8 cellular contexts compared by ENCODE assay signal in the genomic region with DNA sequence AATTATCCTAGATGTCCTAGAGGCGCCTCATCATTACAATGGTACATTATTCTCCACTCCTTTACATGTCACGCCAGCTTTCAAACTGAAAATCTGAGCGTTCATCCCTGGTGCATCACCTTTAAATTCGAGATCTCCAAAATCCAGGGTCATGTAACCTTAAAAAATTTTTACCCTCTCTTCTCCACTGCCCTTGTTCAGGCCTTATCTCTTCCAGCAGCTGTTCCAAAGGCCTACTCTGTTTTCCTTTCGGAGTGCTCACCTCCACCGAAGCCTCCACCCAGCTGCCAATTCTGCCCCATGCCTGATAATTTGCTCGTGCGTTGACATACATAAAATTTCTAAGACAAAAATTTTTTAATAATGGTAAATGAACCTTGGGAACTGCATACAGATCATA. TPM values are rescaled to one million over a fixed set of nuclear protein-coding genes. Genes with fewer than 3 reads are reported as not detected.
DNase-seq lines count a peak whose midpoint lies in the region; ATAC-seq and TF ChIP-seq lines count a peak whose summit lies in the region.

No MANE protein-coding gene starts in this region.

- DNase-seq in DND-41 (no peak), MM.1S (no peak), dorsolateral prefrontal cortex (no peak), DMS153 (lab: John Stamatoyannopoulos, UW) (no peak), NCI-H345 treated with DMSO at 0.1 percent for 48 hours (lab: John Stamatoyannopoulos, UW; ENCODE audit: unreplicated experiment) (no peak), NCI-H2029 (lab: John Stamatoyannopoulos, UW) (no peak)

- H3K4me1 ChIP-seq in DND-41 (ENCODE audit: insufficient read depth, low read length) = peaks cover 27% of the 10 kb centered on the region
- peaks cover 7% of the 10 kb centered on the region; the same call in 1 of the 2 replicates for H3K4me1 ChIP-seq in MM.1S (ENCODE audit: low read length)

- H3K79me2 ChIP-seq in DND-41 (ENCODE audit: insufficient read depth, low read length) = peaks cover 41% of the 10 kb centered on the region
- H3K79me2 ChIP-seq in MM.1S (ENCODE audit: low read length) = peaks cover 34% of the 10 kb centered on the region

- no peaks in the 10 kb centered on the region for H3K9me2 ChIP-seq in MM.1S (replicated peaks; ENCODE audit: insufficient read depth, low read length)

- no peaks in the 10 kb centered on the region for H3K27me3 ChIP-seq in DND-41 (ENCODE audit: insufficient read depth, low read length, poor library complexity)
- no peaks in the 10 kb centered on the region for H3K27me3 ChIP-seq in MM.1S (replicated peaks; ENCODE audit: insufficient read depth, low read length)
- no peaks in the 10 kb centered on the region for H3K27me3 ChIP-seq in dorsolateral prefrontal cortex

- H3F3A ChIP-seq in MM.1S (ENCODE audit: insufficient read depth, low read length) = peaks cover 13% of the 10 kb centered on the region

- H3K27ac Mint-ChIP-seq in nephron = peak overlapping the region in 2 of 3 experiments; percentile 57 to 74

- H2AFZ ChIP-seq in DND-41 (ENCODE audit: low read depth, low read length) (peak overlapping the region; percentile 69; the same call in 1 of the 2 replicates), MM.1S (ENCODE audit: low read length) (peak overlapping the region; percentile 22; the same call in 1 of the 2 replicates)

- H3K9ac ChIP-seq in DND-41 (ENCODE audit: low read depth, low read length) (peak overlapping the region; percentile 94), MM.1S (ENCODE audit: low read length) (peak overlapping the region; percentile 83)

- H3K4me1 Mint-ChIP-seq in nephron = peaks cover 24% of the 10 kb centered on the region

- H3K36me3 Mint-ChIP-seq in nephron (ENCODE audit: low read depth) = peaks cover 32% of the 10 kb centered on the region

- H3K27ac ChIP-seq in DND-41 (ENCODE audit: low read length) (peak overlapping the region; percentile 92), MM.1S (ENCODE audit: low read length) (peak overlapping the region; percentile 53; the same call in 1 of the 2 replicates), dorsolateral prefrontal cortex (no peak overlapping the region)

- no peaks in the 10 kb centered on the region for H3K27me3 Mint-ChIP-seq in nephron (ENCODE audit: low read depth)

- TF ChIP-seq CTCF in DND-41 (IDR thresholded peaks at IDR 0.05; ENCODE audit: borderline replicate concordance, extremely low read depth, low read length, poor library complexity, severe bottlenecking) = no peak
- TF ChIP-seq CTCF in MM.1S (IDR thresholded peaks at IDR 0.05; ENCODE audit: low read length) = no peak
- no peak for TF ChIP-seq CTCF in dorsolateral prefrontal cortex (IDR thresholded peaks at IDR 0.05 in 54 of 56, conservative IDR thresholded peaks at IDR 0.05 in 2 of 56; ENCODE audit: low read depth in 1 of 56, partially characterized antibody in 56 of 56)
- TF ChIP-seq CTCF in nephron (IDR thresholded peaks at IDR 0.05; ENCODE audit: unreplicated experiment in 3 of 3) = no peak

- H3K4me3 ChIP-seq in DND-41 (ENCODE audit: low read depth in 1 of 2, low read length in 2 of 2) = peak overlapping the region; percentile 88
- H3K4me3 ChIP-seq in MM.1S (ENCODE audit: low read length) = peak overlapping the region; percentile 92
- H3K4me3 ChIP-seq in dorsolateral prefrontal cortex = peak overlapping the region in 44 of 59 donors; percentile 39 to 98 (median 87)

- H3K9me3 ChIP-seq in DND-41 (ENCODE audit: insufficient read depth, low read length, severe bottlenecking) (no peaks in the 10 kb centered on the region), MM.1S (replicated peaks; ENCODE audit: insufficient read depth, low read length) (no peaks in the 10 kb centered on the region)

- intact Hi-C loops in dorsolateral prefrontal cortex (cut with DNase I) = loop anchor here in 1 of 2 donors (5.0 kb wide), 1 partner anchor 166 kb away; the partner anchor contains the start of gene FAM151B

- ATAC-seq in DND-41 (ENCODE audit: insufficient read depth, low read depth) = no peak
- ATAC-seq in GM19328 (IDR thresholded peaks at IDR 0.05; ENCODE audit: unreplicated experiment) = no peak

- H3K36me3 ChIP-seq in DND-41 (ENCODE audit: insufficient read depth, low read length) = peaks cover 32% of the 10 kb centered on the region
- H3K36me3 ChIP-seq in MM.1S (replicated peaks; ENCODE audit: insufficient read depth, low read length) = no peaks in the 10 kb centered on the region; the same call in 1 of the 2 replicates

- peak overlapping the region; percentile 86 for H3K4me2 ChIP-seq in DND-41 (ENCODE audit: insufficient read depth, low read length)
- H3K4me2 ChIP-seq in MM.1S (ENCODE audit: low read depth, low read length) = peak overlapping the region; percentile 89

- H3K4me3 Mint-ChIP-seq in nephron = peak overlapping the region; percentile 80 to 96 (median 94)

- no peaks in the 10 kb centered on the region for H3K9me3 Mint-ChIP-seq in nephron

- H4K20me1 ChIP-seq in DND-41 (ENCODE audit: insufficient read depth, low read length) = peaks cover 11% of the 10 kb centered on the region
- H4K20me1 ChIP-seq in MM.1S (ENCODE audit: insufficient read depth, low read length) = no peaks in the 10 kb centered on the region

RNA-seq across cellular contexts. Expression of gene MSH3, which starts 1.0 kb away (rescaled TPM):
- total RNA-seq in dorsolateral prefrontal cortex = 10 to 100 TPM; 15.6 to 28.3 (median 21.3) TPM

RNA-seq across cellular contexts. Expression of gene DHFR, which starts 1.3 kb away (rescaled TPM):
- total RNA-seq in dorsolateral prefrontal cortex = 10 to 100 TPM in 115 of 120 experiments, 1 to 10 TPM in 5; 8.3 to 36.3 (median 16.7) TPM

Comparison
In these comparisons a context has a peak if more than half of its experiments do, and no peak if none do; other contexts are left out.
1. H3K27ac ChIP-seq: peak in DND-41 (single experiment) and MM.1S (single experiment); none in dorsolateral prefrontal cortex (0 of 59).
2. Peak in every context shown above with its lines, with median percentiles within 50 percentile points of each other: H3K4me3 ChIP-seq.